9 cellular contexts compared by ENCODE assay signal in genomic region chr12:6551496-6552139, GRCh38. TPM values are rescaled to one million over a fixed set of nuclear protein-coding genes. Genes with fewer than 3 reads are reported as not detected.
DNase-seq lines count a peak whose midpoint lies in the region; ATAC-seq and TF ChIP-seq lines count a peak whose summit lies in the region.
"Had no signal": no experiment of that assay in that cellular context is flagged by ENCODE, and none has a peak within 500 bp of the region (broad histone marks: within the 10 kb centered on the region; RNA-seq: fewer than 3 reads in every experiment).

No MANE protein-coding gene starts in this region.

- no peak for ATAC-seq in Right ventricle myocardium inferior
- no peak for ATAC-seq in GM18511 (IDR thresholded peaks at IDR 0.05; ENCODE audit: unreplicated experiment)

- peak overlapping the region; percentile 87 for H3K27ac ChIP-seq in cardiac muscle cell
- peak overlapping the region; percentile 86 for H3K27ac ChIP-seq in vagina

- H3K4me3 ChIP-seq in cardiac muscle cell (no peak overlapping the region), vagina (peak overlapping the region in 1 of 2 donors; percentile 30)

- H3K9me3 Mint-ChIP-seq in dendritic cell treated with granulocyte-macrophage colony-stimulating factor and Interleukin-4, amounts not matched to agents 40 ng/mL and 50 ng/mL, for 4 days = no peaks in the 10 kb centered on the region
- H3K9me3 Mint-ChIP-seq in mesothelial cell of epicardium = no peaks in the 10 kb centered on the region
- H3K9me3 Mint-ChIP-seq: IgD-negative memory B cell had no signal

- peak overlapping the region; percentile 61 for H3K4me3 Mint-ChIP-seq in dendritic cell treated with granulocyte-macrophage colony-stimulating factor and Interleukin-4, amounts not matched to agents 40 ng/mL and 50 ng/mL, for 4 days
- no peak overlapping the region for H3K4me3 Mint-ChIP-seq in mesothelial cell of epicardium

- peaks cover 15% of the 10 kb centered on the region for H3K36me3 ChIP-seq in cardiac muscle cell
- peaks cover 0 to 8% of the 10 kb centered on the region in 2 donors for H3K36me3 ChIP-seq in vagina

- peaks cover 84% of the 10 kb centered on the region for H3K4me1 Mint-ChIP-seq in dendritic cell treated with granulocyte-macrophage colony-stimulating factor and Interleukin-4, amounts not matched to agents 40 ng/mL and 50 ng/mL, for 4 days (ENCODE audit: low read depth)
- peaks cover 49% of the 10 kb centered on the region for H3K4me1 Mint-ChIP-seq in mesothelial cell of epicardium

- peak overlapping the region; percentile 86 for H3K27ac Mint-ChIP-seq in dendritic cell treated with granulocyte-macrophage colony-stimulating factor and Interleukin-4, amounts not matched to agents 40 ng/mL and 50 ng/mL, for 4 days
- H3K27ac Mint-ChIP-seq in mesothelial cell of epicardium = peak overlapping the region; percentile 66

- H3K4me1 ChIP-seq in cardiac muscle cell (ENCODE audit: low read depth) (peaks cover 34% of the 10 kb centered on the region), vagina (peaks cover 76% of the 10 kb centered on the region)

- H3K36me3 Mint-ChIP-seq in dendritic cell treated with granulocyte-macrophage colony-stimulating factor and Interleukin-4, amounts not matched to agents 40 ng/mL and 50 ng/mL, for 4 days (ENCODE audit: low read depth) = peaks cover 83% of the 10 kb centered on the region
- peaks cover 2% of the 10 kb centered on the region for H3K36me3 Mint-ChIP-seq in mesothelial cell of epicardium

- H3K27me3 ChIP-seq in cardiac muscle cell (no peaks in the 10 kb centered on the region), vagina (no peaks in the 10 kb centered on the region)

- no peaks in the 10 kb centered on the region for H3K9me3 ChIP-seq in cardiac muscle cell (ENCODE audit: low read depth)
- no peaks in the 10 kb centered on the region for H3K9me3 ChIP-seq in vagina

- no peaks in the 10 kb centered on the region for H3K27me3 Mint-ChIP-seq in dendritic cell treated with granulocyte-macrophage colony-stimulating factor and Interleukin-4, amounts not matched to agents 40 ng/mL and 50 ng/mL, for 4 days
- no peaks in the 10 kb centered on the region for H3K27me3 Mint-ChIP-seq in mesothelial cell of epicardium (ENCODE audit: low read depth)

- peak in 1 of 2 donors; percentile 68 for DNase-seq in cardiac muscle cell (ENCODE audit: low read depth in 1 of 2, low spot score in 1 of 2)
- no peak for DNase-seq in Right ventricle myocardium inferior (ENCODE audit: missing footprints)
- DNase-seq in mesothelial cell of epicardium (ENCODE audit: low spot score in 2 of 2, unreplicated experiment in 2 of 2) = no peak
- no peak for DNase-seq in vagina (ENCODE audit: extremely low spot score in 2 of 2)
- no peak for DNase-seq in activated CD8-positive, alpha-beta memory T cell treated with anti-CD3 and anti-CD28 coated beads, Interleukin-2, amount 50 U/mL, for 4 hours
- no peak for DNase-seq in NCI-H526 (lab: John Stamatoyannopoulos, UW)

- no peak for TF ChIP-seq POLR2A in vagina (IDR thresholded peaks at IDR 0.05)

- intact Hi-C loops in Right ventricle myocardium inferior (cut with DNase I) (loop anchor here (5.0 kb wide), 1 partner anchor 129 kb away; no protein-coding TSS in a partner anchor), vagina (cut with DNase I) (loop anchor here (5.0 kb wide), 1 partner anchor 224 kb away; no protein-coding TSS in a partner anchor)
- intact Hi-C loops in dendritic cell treated with granulocyte-macrophage colony-stimulating factor and Interleukin-4, amounts not matched to agents 40 ng/mL and 50 ng/mL, for 4 days (cut with micrococcal nuclease) = no loop called here

- no peak for TF ChIP-seq CTCF in cardiac muscle cell (IDR thresholded peaks at IDR 0.05; ENCODE audit: low read depth, low read length)
- no peak for TF ChIP-seq CTCF in mesothelial cell of epicardium (IDR thresholded peaks at IDR 0.05; ENCODE audit: unreplicated experiment)
- no peak for TF ChIP-seq CTCF in vagina (IDR thresholded peaks at IDR 0.05)

RNA-seq across cellular contexts. Expression of gene IFFO1, which starts 4.2 kb away (rescaled TPM):
- total RNA-seq in cardiac muscle cell (18.0 and 29.0 TPM in 2 replicates), Right ventricle myocardium inferior (15.9 TPM), mesothelial cell of epicardium (14.8 to 16.1 TPM (median 14.8 TPM) in 3 replicates), vagina (21.1 TPM)
- polyA plus RNA-seq in cardiac muscle cell = 25.4 and 28.4 TPM in 2 replicates

RNA-seq across cellular contexts. Expression of gene NOP2, which starts 16.5 kb away (rescaled TPM):
- 20.4 and 45.5 TPM in 2 replicates for total RNA-seq in cardiac muscle cell
- 36.2 and 38.2 TPM in 2 replicates for polyA plus RNA-seq in cardiac muscle cell
- 16.2 TPM for total RNA-seq in Right ventricle myocardium inferior
- total RNA-seq in mesothelial cell of epicardium = 51.8 to 58.6 TPM (median 56.6 TPM) in 3 replicates
- 43.0 TPM for total RNA-seq in vagina

RNA-seq across cellular contexts. Expression of gene GAPDH, which starts 17.3 kb away (rescaled TPM):
- total RNA-seq in cardiac muscle cell = 8,013 and 12,904 TPM in 2 replicates
- 11,564 and 14,299 TPM in 2 replicates for polyA plus RNA-seq in cardiac muscle cell
- 4,337 TPM for total RNA-seq in Right ventricle myocardium inferior
- 2,078 to 2,104 TPM (median 2,089 TPM) in 3 replicates for total RNA-seq in mesothelial cell of epicardium
- total RNA-seq in vagina = 2,297 TPM

RNA-seq across cellular contexts. Expression of gene CHD4, which starts 55.6 kb away (rescaled TPM):
- total RNA-seq in cardiac muscle cell (363 and 580 TPM in 2 replicates), Right ventricle myocardium inferior (165 TPM), mesothelial cell of epicardium (332 to 358 TPM (median 332 TPM) in 3 replicates), vagina (152 TPM)
- polyA plus RNA-seq in cardiac muscle cell = 155 and 204 TPM in 2 replicates

RNA-seq across cellular contexts. Expression of gene NCAPD2, which starts 57.7 kb away (rescaled TPM):
- total RNA-seq in cardiac muscle cell (134 and 156 TPM in 2 replicates), Right ventricle myocardium inferior (11.6 TPM), mesothelial cell of epicardium (56.3 to 62.6 TPM (median 57.1 TPM) in 3 replicates), vagina (25.5 TPM)
- polyA plus RNA-seq in cardiac muscle cell = 20.2 and 70.7 TPM in 2 replicates
